2 cellular contexts compared by ENCODE assay signal in genomic region chr14:80959448-80960006, GRCh38.
A peak's percentile ranks its signal among the peaks of the same experiment; 100 is the strongest.
TF ChIP-seq lines count a peak whose summit lies in the region.

No MANE protein-coding gene starts in this region.

TF ChIP-seq in liver, 16 proteins besides CTCF, POLR2A, EP300 and RAD21:
- TF ChIP-seq REST (IDR thresholded peaks at IDR 0.05) (no peak), JUND (IDR thresholded peaks at IDR 0.05) (peak; percentile 74 to 80)

TF ChIP-seq in HepG2, 621 proteins besides CTCF, POLR2A, EP300 and RAD21:
- no peak for TF ChIP-seq ZNF280B (CRISPR knock-in tag; IDR thresholded peaks at IDR 0.05; ENCODE audit: borderline replicate concordance)
